7 cellular contexts compared by ENCODE assay signal in the genomic region with DNA sequence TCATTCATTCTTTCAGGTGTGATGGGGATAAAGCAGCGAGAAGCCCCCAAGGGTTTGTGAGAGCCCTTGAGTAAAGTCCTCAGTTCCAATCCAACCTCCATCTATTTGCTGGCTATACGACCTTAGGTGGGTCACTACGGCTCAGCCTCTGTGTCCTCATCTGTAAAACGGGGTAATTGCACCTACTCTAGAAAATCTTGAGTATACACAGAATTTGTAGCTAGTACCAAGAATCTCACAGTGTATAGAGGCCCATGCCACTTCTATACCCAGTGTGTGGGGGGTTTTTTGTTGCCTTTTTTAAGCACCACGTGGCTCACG. TPM values are rescaled to one million over a fixed set of nuclear protein-coding genes. Genes with fewer than 3 reads are reported as not detected.
DNase-seq lines count a peak whose midpoint lies in the region; ATAC-seq and TF ChIP-seq lines count a peak whose summit lies in the region.

No MANE protein-coding gene starts in this region.

- peak overlapping the region; percentile 71 for H2AFZ ChIP-seq in H9 (ENCODE audit: low read length)

- no peak overlapping the region for H4K5ac ChIP-seq in H9 (ENCODE audit: insufficient read length, low read depth, low read length)

- H3K9me3 Mint-ChIP-seq in H9, result no peaks in the 10 kb centered on the region; a peak in 1 of 5 replicates

- no peaks in the 10 kb centered on the region for H3K27me3 Mint-ChIP-seq in H9 (ENCODE audit: low read depth)

- H3K56ac ChIP-seq in H9 (ENCODE audit: insufficient read length, low read depth, low read length), result no peak overlapping the region

- H4K91ac ChIP-seq in H9 (ENCODE audit: insufficient read length, low read depth, low read length), result no peak overlapping the region

- peak overlapping the region; percentile 89; the same call in 1 of the 2 replicates for H3K4me3 ChIP-seq in iPS DF 6.9 (ENCODE audit: low read length)
- peak overlapping the region; percentile 69 to 84 for H3K4me3 ChIP-seq in stomach smooth muscle (ENCODE audit: low read length in 2 of 2)

- no peak overlapping the region for H3K14ac ChIP-seq in H9 (ENCODE audit: insufficient read depth, low read length)

- H2BK20ac ChIP-seq in H9 (ENCODE audit: low read depth, low read length, poor library complexity, severe bottlenecking), result no peak overlapping the region

- no peak overlapping the region for H3T11ph ChIP-seq in H9 (ENCODE audit: low read length)

- no peak overlapping the region for H4K8ac ChIP-seq in H9 (replicated peaks; ENCODE audit: insufficient read length, low read depth, low read length)

- H3K27ac ChIP-seq in H9 (ENCODE audit: insufficient read length, low read depth, low read length), result no peak overlapping the region
- no peak overlapping the region for H3K27ac ChIP-seq in iPS DF 6.9 (ENCODE audit: low read length)
- peak overlapping the region; percentile 76 for H3K27ac ChIP-seq in stomach smooth muscle (ENCODE audit: low read length)

- H2BK12ac ChIP-seq in H9 (ENCODE audit: insufficient read length, low read depth, low read length), result no peak overlapping the region

- DNase-seq in H9, result no peak
- DNase-seq in iPS DF 6.9 (ENCODE audit: low read depth, low spot score), result no peak

- H3K27me3 ChIP-seq in H9 (ENCODE audit: insufficient read depth, low read length) (no peaks in the 10 kb centered on the region), iPS DF 6.9 (ENCODE audit: control insufficient read depth, insufficient read depth, low read length) (no peaks in the 10 kb centered on the region), stomach smooth muscle (ENCODE audit: control insufficient read depth in 1 of 2, insufficient read depth in 2 of 2, low read length in 2 of 2) (no peaks in the 10 kb centered on the region)

- H2BK5ac ChIP-seq in H9 (ENCODE audit: insufficient read length, low read length), result no peak overlapping the region

- H3K4ac ChIP-seq in H9 (ENCODE audit: low read depth, low read length), result no peak overlapping the region

- ATAC-seq in SK-N-SH treated with all-trans-retinoic acid at 6 μM for 48 hours (peak; percentile 39), HG03159 (IDR thresholded peaks at IDR 0.05; ENCODE audit: unreplicated experiment) (no peak), GM18873 (IDR thresholded peaks at IDR 0.05; ENCODE audit: low FRiP score, unreplicated experiment) (no peak), HG03108 (IDR thresholded peaks at IDR 0.05; ENCODE audit: unreplicated experiment) (no peak)

- H3K4me1 ChIP-seq in H9 (ENCODE audit: insufficient read depth, low read length) (no peaks in the 10 kb centered on the region), iPS DF 6.9 (ENCODE audit: control insufficient read depth, insufficient read depth, low read length) (peaks cover 2% of the 10 kb centered on the region; the same call in 1 of the 2 replicates), stomach smooth muscle (ENCODE audit: control insufficient read depth, insufficient read depth, low read length) (peaks cover 18% of the 10 kb centered on the region)

- H3K4me1 Mint-ChIP-seq in H9, result peaks cover 3 to 10% of the 10 kb centered on the region in 2 experiments; a peak in 3 of 4 replicates

- no CpG with 5 or more reads among the region's 6 CpGs for WGBS in H9 (ENCODE audit: extremely low coverage, insufficient read length, low lambda C conversion rate)
- no CpG with 5 or more reads among the region's 6 CpGs for WGBS in iPS DF 6.9 (ENCODE audit: insufficient coverage, insufficient read length)

- H3K18ac ChIP-seq in H9 (ENCODE audit: insufficient read length, low read depth, low read length), result no peak overlapping the region

- H2BK120ac ChIP-seq in H9 (ENCODE audit: low read depth, low read length, poor library complexity, severe bottlenecking), result no peak overlapping the region

- H3K4me3 Mint-ChIP-seq in H9, result peak overlapping the region; percentile 92 to 99

- H3K4me2 ChIP-seq in H9 (ENCODE audit: insufficient read depth, insufficient read length, low read length), result peak overlapping the region; percentile 92

- no peak overlapping the region for H2BK15ac ChIP-seq in H9 (ENCODE audit: low read depth, low read length)

- no peaks in the 10 kb centered on the region for H4K20me1 ChIP-seq in H9 (ENCODE audit: control insufficient read depth, insufficient read depth, insufficient read length)

- no peak overlapping the region for H3K23ac ChIP-seq in H9 (ENCODE audit: insufficient read length, low read depth, low read length)

- peaks cover 0 to 16% (median 5%) of the 10 kb centered on the region in 3 experiments; a peak in 5 of 7 replicates for H3K36me3 Mint-ChIP-seq in H9 (ENCODE audit: insufficient read depth in 1 of 3, low read depth in 3 of 3)

- no peak overlapping the region for H2AK5ac ChIP-seq in H9 (ENCODE audit: insufficient read length, low read length)

- H3K79me1 ChIP-seq in H9 (ENCODE audit: insufficient read depth, low read depth, low read length, poor library complexity, severe bottlenecking), result peaks cover 6% of the 10 kb centered on the region

- H3K27ac Mint-ChIP-seq in H9, result 0 out of 7 replicates have a peak overlapping the region, but pooled peaks of 1 of the 3 experiments have one; percentile 70

- H3K9ac ChIP-seq in H9 (ENCODE audit: extremely low read depth, insufficient read length, low read length) (peak overlapping the region; percentile 24), stomach smooth muscle (ENCODE audit: low read length in 2 of 2) (peak overlapping the region; percentile 29 to 86)

- H3K36me3 ChIP-seq in iPS DF 6.9 (ENCODE audit: control insufficient read depth, insufficient read depth, low read length), result no peaks in the 10 kb centered on the region
- peaks cover 0 to under 1% of the 10 kb centered on the region in 2 donors for H3K36me3 ChIP-seq in stomach smooth muscle (ENCODE audit: control insufficient read depth in 2 of 2, insufficient read depth in 2 of 2, low read length in 2 of 2)

- TF ChIP-seq CTCF in H9 (conservative IDR thresholded peaks at IDR 0.05), result no peak

- H3K23me2 ChIP-seq in H9 (ENCODE audit: insufficient read length, low read depth, low read length, poor library complexity, severe bottlenecking), result peaks cover 11% of the 10 kb centered on the region

- H3K9me3 ChIP-seq in H9 (ENCODE audit: control insufficient read depth, low read depth, low read length), result no peaks in the 10 kb centered on the region
- no peaks in the 10 kb centered on the region for H3K9me3 ChIP-seq in iPS DF 6.9 (ENCODE audit: control insufficient read depth, insufficient read depth, low read length)
- H3K9me3 ChIP-seq in stomach smooth muscle (ENCODE audit: control insufficient read depth in 2 of 2, low read length in 2 of 2), result no peaks in the 10 kb centered on the region

- peaks cover 36% of the 10 kb centered on the region; the same call in 1 of the 2 replicates for H3K79me2 ChIP-seq in H9 (ENCODE audit: insufficient read depth, low read length)

TF ChIP-seq in SK-N-SH treated with all-trans-retinoic acid at 6 μM for 48 hours, 23 proteins besides CTCF, POLR2A, EP300 and RAD21:
- no peak for TF ChIP-seq ZFP3 (CRISPR knock-in tag; IDR thresholded peaks at IDR 0.05)
- TF ChIP-seq, protein P1, sequence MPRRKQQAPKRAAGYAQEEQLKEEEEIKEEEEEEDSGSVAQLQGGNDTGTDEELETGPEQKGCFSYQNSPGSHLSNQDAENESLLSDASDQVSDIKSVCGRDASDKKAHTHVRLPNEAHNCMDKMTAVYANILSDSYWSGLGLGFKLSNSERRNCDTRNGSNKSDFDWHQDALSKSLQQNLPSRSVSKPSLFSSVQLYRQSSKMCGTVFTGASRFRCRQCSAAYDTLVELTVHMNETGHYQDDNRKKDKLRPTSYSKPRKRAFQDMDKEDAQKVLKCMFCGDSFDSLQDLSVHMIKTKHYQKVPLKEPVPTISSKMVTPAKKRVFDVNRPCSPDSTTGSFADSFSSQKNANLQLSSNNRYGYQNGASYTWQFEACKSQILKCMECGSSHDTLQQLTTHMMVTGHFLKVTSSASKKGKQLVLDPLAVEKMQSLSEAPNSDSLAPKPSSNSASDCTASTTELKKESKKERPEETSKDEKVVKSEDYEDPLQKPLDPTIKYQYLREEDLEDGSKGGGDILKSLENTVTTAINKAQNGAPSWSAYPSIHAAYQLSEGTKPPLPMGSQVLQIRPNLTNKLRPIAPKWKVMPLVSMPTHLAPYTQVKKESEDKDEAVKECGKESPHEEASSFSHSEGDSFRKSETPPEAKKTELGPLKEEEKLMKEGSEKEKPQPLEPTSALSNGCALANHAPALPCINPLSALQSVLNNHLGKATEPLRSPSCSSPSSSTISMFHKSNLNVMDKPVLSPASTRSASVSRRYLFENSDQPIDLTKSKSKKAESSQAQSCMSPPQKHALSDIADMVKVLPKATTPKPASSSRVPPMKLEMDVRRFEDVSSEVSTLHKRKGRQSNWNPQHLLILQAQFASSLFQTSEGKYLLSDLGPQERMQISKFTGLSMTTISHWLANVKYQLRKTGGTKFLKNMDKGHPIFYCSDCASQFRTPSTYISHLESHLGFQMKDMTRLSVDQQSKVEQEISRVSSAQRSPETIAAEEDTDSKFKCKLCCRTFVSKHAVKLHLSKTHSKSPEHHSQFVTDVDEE (CRISPR knock-in tag; IDR thresholded peaks at IDR 0.05), result no peak
- TF ChIP-seq, protein P2, sequence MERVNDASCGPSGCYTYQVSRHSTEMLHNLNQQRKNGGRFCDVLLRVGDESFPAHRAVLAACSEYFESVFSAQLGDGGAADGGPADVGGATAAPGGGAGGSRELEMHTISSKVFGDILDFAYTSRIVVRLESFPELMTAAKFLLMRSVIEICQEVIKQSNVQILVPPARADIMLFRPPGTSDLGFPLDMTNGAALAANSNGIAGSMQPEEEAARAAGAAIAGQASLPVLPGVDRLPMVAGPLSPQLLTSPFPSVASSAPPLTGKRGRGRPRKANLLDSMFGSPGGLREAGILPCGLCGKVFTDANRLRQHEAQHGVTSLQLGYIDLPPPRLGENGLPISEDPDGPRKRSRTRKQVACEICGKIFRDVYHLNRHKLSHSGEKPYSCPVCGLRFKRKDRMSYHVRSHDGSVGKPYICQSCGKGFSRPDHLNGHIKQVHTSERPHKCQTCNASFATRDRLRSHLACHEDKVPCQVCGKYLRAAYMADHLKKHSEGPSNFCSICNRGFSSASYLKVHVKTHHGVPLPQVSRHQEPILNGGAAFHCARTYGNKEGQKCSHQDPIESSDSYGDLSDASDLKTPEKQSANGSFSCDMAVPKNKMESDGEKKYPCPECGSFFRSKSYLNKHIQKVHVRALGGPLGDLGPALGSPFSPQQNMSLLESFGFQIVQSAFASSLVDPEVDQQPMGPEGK (CRISPR knock-in tag; IDR thresholded peaks at IDR 0.05; ENCODE audit: borderline replicate concordance), result no peak
- no peak for TF ChIP-seq BACH2 (CRISPR knock-in tag; IDR thresholded peaks at IDR 0.05; ENCODE audit: borderline replicate concordance)

RNA-seq across cellular contexts. Expression of a gene that starts 0.4 kb away (rescaled TPM):
- total RNA-seq in H9 (2021), result 206 and 227 TPM in 2 replicates

RNA-seq across cellular contexts. Expression of a gene that starts 36.0 kb away (rescaled TPM):
- total RNA-seq in H9 (2021), result 11.5 and 12.8 TPM in 2 replicates

RNA-seq across cellular contexts. Expression of a gene that starts 56.9 kb away (rescaled TPM):
- total RNA-seq in H9 (2021), result 96.7 and 99.3 TPM in 2 replicates
